In genomic region chr6:35234901-35235300, GRCh38 we compare ENCODE assay signal across 29 cellular contexts. TPM values are rescaled to one million over a fixed set of nuclear protein-coding genes. Genes with fewer than 3 reads are reported as not detected.
"Had no signal": no experiment of that assay in that cellular context is flagged by ENCODE, and none has a peak within 500 bp of the region (broad histone marks: within the 10 kb centered on the region; RNA-seq: fewer than 3 reads in every experiment).

No MANE protein-coding gene starts in this region.

- H3K9me3 ChIP-seq: body of pancreas, esophagus squamous epithelium had no signal

- H3K9me3 Mint-ChIP-seq: activated CD4-positive, alpha-beta memory T cell treated with anti-CD3 and anti-CD28 coated beads, Interleukin-2, amount 10 ng/mL, durations not matched to agents 7 days and 5 days; activated CD4-positive, alpha-beta T cell treated with anti-CD3 and anti-CD28 coated beads, Interleukin-2, amount 10 ng/mL, durations not matched to agents 7 days and 5 days; activated T-cell treated with anti-CD3 and anti-CD28 coated beads, Interleukin-2, amount 50 U/mL, for 4 hours; activated T-helper 17 cell treated with anti-CD3 and anti-CD28 coated beads, Interleukin-2, amount 50 U/mL, for 72 hours; effector memory CD8-positive, alpha-beta T cell had no signal

- H3K27ac Mint-ChIP-seq: activated CD4-positive, alpha-beta memory T cell treated with anti-CD3 and anti-CD28 coated beads, Interleukin-2, amount 10 ng/mL, durations not matched to agents 7 days and 5 days; activated CD4-positive, alpha-beta T cell treated with anti-CD3 and anti-CD28 coated beads, Interleukin-2, amount 10 ng/mL, durations not matched to agents 7 days and 5 days; activated naive CD8-positive, alpha-beta T cell; WTC11 had no signal

- H3K4me3 Mint-ChIP-seq: activated CD4-positive, alpha-beta memory T cell treated with anti-CD3 and anti-CD28 coated beads, Interleukin-2, amount 10 ng/mL, durations not matched to agents 7 days and 5 days; activated CD4-positive, alpha-beta T cell treated with anti-CD3 and anti-CD28 coated beads, Interleukin-2, amount 10 ng/mL, durations not matched to agents 7 days and 5 days; activated naive CD8-positive, alpha-beta T cell; activated T-cell treated with anti-CD3 and anti-CD28 coated beads, Interleukin-2, amount 50 U/mL, for 4 hours; activated T-helper 17 cell treated with anti-CD3 and anti-CD28 coated beads, Interleukin-2, amount 50 U/mL, for 72 hours; effector memory CD8-positive, alpha-beta T cell; WTC11 had no signal

- H3K27me3 Mint-ChIP-seq: activated CD4-positive, alpha-beta memory T cell treated with anti-CD3 and anti-CD28 coated beads, Interleukin-2, amount 10 ng/mL, durations not matched to agents 7 days and 5 days; activated CD4-positive, alpha-beta T cell treated with anti-CD3 and anti-CD28 coated beads, Interleukin-2, amount 10 ng/mL, durations not matched to agents 7 days and 5 days; activated naive CD8-positive, alpha-beta T cell; activated T-helper 17 cell treated with anti-CD3 and anti-CD28 coated beads, Interleukin-2, amount 50 U/mL, for 72 hours; effector memory CD8-positive, alpha-beta T cell had no signal

- H3K27me3 ChIP-seq: body of pancreas, esophagus squamous epithelium, gastroesophageal sphincter, heart right ventricle had no signal

- H3K4me3 ChIP-seq: body of pancreas, esophagus squamous epithelium, gastroesophageal sphincter, heart right ventricle had no signal

- H3K36me3 ChIP-seq: esophagus squamous epithelium had no signal

- H3K4me1 ChIP-seq: body of pancreas had no signal

- H3K4me1 Mint-ChIP-seq: activated CD4-positive, alpha-beta memory T cell treated with anti-CD3 and anti-CD28 coated beads, Interleukin-2, amount 10 ng/mL, durations not matched to agents 7 days and 5 days; activated T-helper 17 cell treated with anti-CD3 and anti-CD28 coated beads, Interleukin-2, amount 50 U/mL, for 72 hours had no signal

- ATAC-seq: activated T-cell treated with anti-CD3 and anti-CD28 coated beads, Interleukin-2, amount 50 U/mL, for 4 hours; activated T-helper 17 cell treated with anti-CD3 and anti-CD28 coated beads, Interleukin-2, amount 50 U/mL, for 72 hours; body of pancreas; effector memory CD8-positive, alpha-beta T cell; gastroesophageal sphincter; heart right ventricle; WTC11 had no signal

- DNase-seq: activated CD4-positive, alpha-beta memory T cell treated with anti-CD3 and anti-CD28 coated beads, Interleukin-2, amount 10 ng/mL, durations not matched to agents 7 days and 5 days; activated CD4-positive, alpha-beta T cell treated with anti-CD3 and anti-CD28 coated beads for 1 hour; activated CD4-positive, alpha-beta T cell treated with anti-CD3 and anti-CD28 coated beads for 4 hours; activated CD4-positive, alpha-beta T cell treated with anti-CD3 and anti-CD28 coated beads, Interleukin-2, amount 10 ng/mL, durations not matched to agents 7 days and 5 days; activated CD4-positive, alpha-beta T cell treated with anti-CD3 and anti-CD28 coated beads, Interleukin-2, amount 50 U/mL, for 4 hours; activated effector memory CD4-positive, alpha-beta T cell treated with Interleukin-2 at 50 U/mL for 16 hours; activated gamma-delta T cell treated with Interleukin-2 at 50 U/mL for 16 hours; activated naive CD4-positive, alpha-beta T cell treated with anti-CD3 and anti-CD28 coated beads, Interleukin-2, amount 50 U/mL, for 16 hours; activated naive CD4-positive, alpha-beta T cell treated with Interleukin-2 at 50 U/mL for 16 hours; activated T-cell treated with anti-CD3 and anti-CD28 coated beads, Interleukin-2, amount 50 U/mL, for 4 hours; amniotic stem cell; anterior cingulate cortex; body of pancreas; caudate nucleus; cortex of kidney; dermis blood vessel endothelial cell; effector CD4-positive, alpha-beta T cell; effector memory CD8-positive, alpha-beta T cell; esophagus squamous epithelium; foreskin melanocyte; heart right ventricle; T-helper 2 cell had no signal

- H3K27ac ChIP-seq: body of pancreas, epithelial cell of prostate, esophagus squamous epithelium, gastroesophageal sphincter, heart right ventricle, VCaP had no signal

RNA-seq across cellular contexts. Expression of gene SCUBE3, which starts 21.1 kb away (rescaled TPM):
- total RNA-seq: activated CD4-positive, alpha-beta memory T cell treated with anti-CD3 and anti-CD28 coated beads, Interleukin-2, amount 10 ng/mL, durations not matched to agents 7 days and 5 days; activated CD4-positive, alpha-beta T cell treated with anti-CD3 and anti-CD28 coated beads, Interleukin-2, amount 10 ng/mL, durations not matched to agents 7 days and 5 days; T-helper 1 cell treated with Interleukin-12 subunit alpha and Interleukin-12 subunit beta and Interleukin-4 antibody, amounts not matched to agents 30 ng/mL and 1 ng/mL, for 36 hours had no signal
